In genomic region chr1:59332221-59332620, GRCh38 we compare ENCODE assay signal across 18 cellular contexts.
"Had no signal": no experiment of that assay in that cellular context is flagged by ENCODE, and none has a peak within 500 bp of the region (broad histone marks: within the 10 kb centered on the region; RNA-seq: fewer than 3 reads in every experiment).

No MANE protein-coding gene starts in this region.

- H3K36me3 Mint-ChIP-seq: naive B cell had no signal

- H3K27ac Mint-ChIP-seq: activated B cell treated with CpG ODN at 0.5 μM for 24 hours; activated naive CD8-positive, alpha-beta T cell; brain; naive B cell; T-helper 2 cell treated with Interferon-gamma antibody and Interleukin-4, amounts not matched to agents 5 μg/mL and 100 μg/mL, for 36 hours had no signal

- H3K27me3 ChIP-seq: pancreas, sigmoid colon, spleen, uterus had no signal

- H3K4me3 Mint-ChIP-seq: activated B cell treated with CpG ODN at 0.5 μM for 24 hours; activated naive CD8-positive, alpha-beta T cell; brain; naive B cell had no signal

- H3K9me3 Mint-ChIP-seq: activated B cell treated with CpG ODN at 0.5 μM for 24 hours; naive B cell; T-helper 2 cell treated with Interferon-gamma antibody and Interleukin-4, amounts not matched to agents 5 μg/mL and 100 μg/mL, for 36 hours had no signal

- H3K4me1 Mint-ChIP-seq: activated B cell treated with CpG ODN at 0.5 μM for 24 hours, brain, naive B cell had no signal

- H3K4me1 ChIP-seq: pancreas, sigmoid colon, uterus had no signal

- DNase-seq: activated B cell treated with CpG ODN at 0.5 μM for 24 hours; activated CD4-positive, alpha-beta T cell treated with anti-CD3 and anti-CD28 coated beads, Interleukin-2, amount 50 U/mL, for 1 hour; activated effector memory CD4-positive, alpha-beta T cell treated with anti-CD3 and anti-CD28 coated beads, Interleukin-2, amount 50 U/mL, for 16 hours; amygdala; central memory CD4-positive, alpha-beta T cell; effector CD8-positive, alpha-beta T cell; left colon; naive B cell; pancreas; sigmoid colon; spleen; uterus had no signal

- H3K27me3 Mint-ChIP-seq: activated B cell treated with CpG ODN at 0.5 μM for 24 hours; activated naive CD8-positive, alpha-beta T cell; naive B cell had no signal

- FAIRE-seq: frontal cortex, pancreas had no signal

- H3K27ac ChIP-seq: coronary artery, pancreas, sigmoid colon, uterus had no signal

- H3K4me3 ChIP-seq: coronary artery, lung, pancreas, sigmoid colon, spleen, uterus had no signal

- ATAC-seq: left colon, pancreas had no signal

- H3K9me3 ChIP-seq: pancreas, sigmoid colon, spleen, uterus had no signal

- H3K36me3 ChIP-seq: pancreas, sigmoid colon, spleen, uterus had no signal
